In genomic region chr2:197548582-197548981, GRCh38 we compare ENCODE assay signal across 26 cellular contexts.
"Had no signal": no experiment of that assay in that cellular context is flagged by ENCODE, and none has a peak within 500 bp of the region (broad histone marks: within the 10 kb centered on the region; RNA-seq: fewer than 3 reads in every experiment).

No MANE protein-coding gene starts in this region.

- H3K9me3 ChIP-seq: left lung, ovary, right atrium auricular region, right lobe of liver, tibial nerve, uterus had no signal

- H3K4me2 ChIP-seq: smooth muscle cell had no signal

- ATAC-seq: left cardiac atrium; left lung; natural killer cell; stimulated activated memory B cell treated with anti-CD40 and anti-IgM and Interleukin-4, amounts not matched to agents 10 μg/mL and 1 μg/mL and 100 μg/mL, for 72 hours; stimulated activated naive CD8-positive, alpha-beta T cell treated with anti-CD3 and anti-CD28 coated beads, Interleukin-15, amount 100 ng/mL, for 72 hours had no signal

- H3K4me1 ChIP-seq: left lung, right atrium auricular region, right lobe of liver, tibial nerve, uterus had no signal

- H3K4me3 ChIP-seq: left lung, lung, ovary, right atrium auricular region, right lobe of liver, smooth muscle cell, tibial nerve, uterus had no signal

- FAIRE-seq: keratinocyte had no signal

- H3K27ac ChIP-seq: left lung, ovary, right atrium auricular region, right lobe of liver, tibial nerve, uterus had no signal

- H3K4me1 Mint-ChIP-seq: mesothelial cell of epicardium; naive B cell; stimulated activated memory B cell treated with anti-CD40 and anti-IgM and Interleukin-4, amounts not matched to agents 10 μg/mL and 1 μg/mL and 100 μg/mL, for 72 hours; stimulated activated naive CD8-positive, alpha-beta T cell treated with anti-CD3 and anti-CD28 coated beads, Interleukin-15, amount 100 ng/mL, for 72 hours had no signal

- H3K9me3 Mint-ChIP-seq: mesothelial cell of epicardium; naive B cell; natural killer cell; stimulated activated memory B cell treated with anti-CD40 and anti-IgM and Interleukin-4, amounts not matched to agents 10 μg/mL and 1 μg/mL and 100 μg/mL, for 72 hours; stimulated activated naive CD8-positive, alpha-beta T cell treated with anti-CD3 and anti-CD28 coated beads, Interleukin-15, amount 100 ng/mL, for 72 hours; type B pancreatic cell had no signal

- H3K27ac Mint-ChIP-seq: natural killer cell; progenitor cell of endocrine pancreas; stimulated activated memory B cell treated with anti-CD40 and anti-IgM and Interleukin-4, amounts not matched to agents 10 μg/mL and 1 μg/mL and 100 μg/mL, for 72 hours; stimulated activated naive CD8-positive, alpha-beta T cell treated with anti-CD3 and anti-CD28 coated beads, Interleukin-15, amount 100 ng/mL, for 72 hours; type B pancreatic cell had no signal

- H3K27me3 Mint-ChIP-seq: naive B cell; progenitor cell of endocrine pancreas; stimulated activated memory B cell treated with anti-CD40 and anti-IgM and Interleukin-4, amounts not matched to agents 10 μg/mL and 1 μg/mL and 100 μg/mL, for 72 hours; stimulated activated naive CD8-positive, alpha-beta T cell treated with anti-CD3 and anti-CD28 coated beads, Interleukin-15, amount 100 ng/mL, for 72 hours; type B pancreatic cell had no signal

- H3K36me3 ChIP-seq: ovary, uterus had no signal

- H3K27me3 ChIP-seq: left lung, ovary, right atrium auricular region, right lobe of liver, tibial nerve, uterus had no signal

- H3K4me3 Mint-ChIP-seq: mesothelial cell of epicardium; natural killer cell; stimulated activated memory B cell treated with anti-CD40 and anti-IgM and Interleukin-4, amounts not matched to agents 10 μg/mL and 1 μg/mL and 100 μg/mL, for 72 hours; stimulated activated naive CD8-positive, alpha-beta T cell treated with anti-CD3 and anti-CD28 coated beads, Interleukin-15, amount 100 ng/mL, for 72 hours; type B pancreatic cell had no signal

- DNase-seq: hippocampal formation; kidney glomerular epithelial cell; left cardiac atrium; left lung; mesendoderm; naive B cell; natural killer cell; ovary; right lobe of liver; stimulated activated CD4-positive, alpha-beta T cell treated with anti-CD3 and anti-CD28 coated beads, Interleukin-1b, Interleukin-23, amount 100 ng/mL, for 48 hours; stimulated activated CD4-positive, alpha-beta T cell treated with anti-CD3 and anti-CD28 coated beads, Interleukin-2, amount 100 ng/mL, for 48 hours; stimulated activated CD4-positive, alpha-beta T cell treated with anti-CD3 and anti-CD28 coated beads, Interleukin-4, amount 100 ng/mL, for 4 hours; stimulated activated CD8-positive, alpha-beta memory T cell treated with anti-CD3 and anti-CD28 coated beads, Interleukin-4, amount 100 ng/mL, for 48 hours; stimulated activated naive CD4-positive, alpha-beta T cell treated with Interleukin-2 at 50 U/mL for 16 hours; stimulated activated naive CD8-positive, alpha-beta T cell treated with anti-CD3 and anti-CD28 coated beads, Interleukin-15, amount 100 ng/mL, for 72 hours; substantia nigra; uterus had no signal

- H3K36me3 Mint-ChIP-seq: natural killer cell had no signal
